ENCODE assay signal across 9 cellular contexts in genomic region chrX:25968920-25969319, GRCh38.
A peak's percentile ranks its signal among the peaks of the same experiment; 100 is the strongest.
DNase-seq lines count a peak whose midpoint lies in the region; ATAC-seq and TF ChIP-seq lines count a peak whose summit lies in the region.
"Had no signal": no experiment of that assay in that cellular context is flagged by ENCODE, and none has a peak within 500 bp of the region (broad histone marks: within the 10 kb centered on the region; RNA-seq: fewer than 3 reads in every experiment).

No MANE protein-coding gene starts in this region.

- no peaks in the 10 kb centered on the region for H3K27me3 Mint-ChIP-seq in MCF 10A (ENCODE audit: insufficient read depth, unreplicated experiment)

- intact Hi-C loops in MCF 10A (cut with micrococcal nuclease): loop anchor here (1.0 to 10.0 kb wide), 3 partner anchors 114 to 447 kb away; no protein-coding TSS in a partner anchor
- intact Hi-C loops in breast epithelium (cut with DNase I; ENCODE audit: low total_unique reads): no loop called here
- intact Hi-C loops in body of pancreas (cut with DNase I): no loop called here
- intact Hi-C loops in left lung (cut with DNase I): no loop called here

- H3K9me3 ChIP-seq in breast epithelium: peaks cover 0 to 5% of the 10 kb centered on the region in 2 donors
- no peaks in the 10 kb centered on the region for H3K9me3 ChIP-seq in body of pancreas
- H3K9me3 ChIP-seq in upper lobe of left lung: no peaks in the 10 kb centered on the region
- H3K9me3 ChIP-seq in left lung: no peaks in the 10 kb centered on the region

- H3K4me3 Mint-ChIP-seq in MCF 10A (ENCODE audit: unreplicated experiment): no peak overlapping the region

- 33 to 35% methylated on average over 4 to 10 of the region's 12 CpGs for WGBS in body of pancreas, 2 donors
- 27 to 47% methylated on average over 3 to 12 of the region's 12 CpGs for WGBS in upper lobe of left lung, 2 donors

- H3K4me3 ChIP-seq in breast epithelium: no peak overlapping the region
- H3K4me3 ChIP-seq in NB4 (ENCODE audit: low read depth, low read length): no peak overlapping the region
- H3K4me3 ChIP-seq in body of pancreas: no peak overlapping the region
- H3K4me3 ChIP-seq in upper lobe of left lung: no peak overlapping the region
- H3K4me3 ChIP-seq in left lung: no peak overlapping the region

- CTCF ChIA-PET in MCF 10A (lab: Yijun Ruan, JAX): interaction anchor here (0.6 to 1.3 kb wide), 5 partner anchors 9 to 765 kb away, joined by 3 to 5 read pairs (median 4); no protein-coding TSS in a partner anchor

- H3K4me1 ChIP-seq in breast epithelium (no peaks in the 10 kb centered on the region), body of pancreas (no peaks in the 10 kb centered on the region), upper lobe of left lung (no peaks in the 10 kb centered on the region), left lung (no peaks in the 10 kb centered on the region)

- no peak overlapping the region for H3K27ac Mint-ChIP-seq in MCF 10A (ENCODE audit: low read depth, unreplicated experiment)

- peaks cover 4% of the 10 kb centered on the region for H3K36me3 Mint-ChIP-seq in MCF 10A (ENCODE audit: insufficient read depth, unreplicated experiment)

- H3K9me3 Mint-ChIP-seq in MCF 10A (ENCODE audit: unreplicated experiment): peaks cover 16% of the 10 kb centered on the region

- H3K27me3 ChIP-seq in breast epithelium (peaks cover 0 to 9% of the 10 kb centered on the region in 2 donors), body of pancreas (no peaks in the 10 kb centered on the region), upper lobe of left lung (no peaks in the 10 kb centered on the region), left lung (no peaks in the 10 kb centered on the region)

- no TSS peak for BruUV-seq in MCF 10A (replicated peaks; lab: Mats Ljungman, UMichigan)

- no peak for TF ChIP-seq EP300 in upper lobe of left lung (IDR thresholded peaks at IDR 0.05)

- H3K27ac ChIP-seq in breast epithelium (no peak overlapping the region), body of pancreas (no peak overlapping the region), upper lobe of left lung (no peak overlapping the region), left lung (no peak overlapping the region)
- H3K27ac ChIP-seq: epithelial cell of prostate had no signal

- TF ChIP-seq POLR2A in breast epithelium (IDR thresholded peaks at IDR 0.05) (no peak), NB4 (IDR thresholded peaks at IDR 0.05; ENCODE audit: extremely low read depth, insufficient read length) (no peak), body of pancreas (IDR thresholded peaks at IDR 0.05) (no peak), upper lobe of left lung (IDR thresholded peaks at IDR 0.05) (no peak)

- H3K4me1 Mint-ChIP-seq in MCF 10A (ENCODE audit: insufficient read depth, unreplicated experiment): no peaks in the 10 kb centered on the region

- H3K36me3 ChIP-seq in breast epithelium (no peaks in the 10 kb centered on the region), body of pancreas (replicated peaks in 1 of 2; ENCODE audit: insufficient read depth in 1 of 2, low read depth in 2 of 2) (no peaks in the 10 kb centered on the region), upper lobe of left lung (no peaks in the 10 kb centered on the region), left lung (no peaks in the 10 kb centered on the region)

- POLR2A ChIA-PET in MCF 10A (lab: Yijun Ruan, JAX): no interaction called here

- peak; percentile 35 for DNase-seq in MCF 10A (ENCODE audit: unreplicated experiment)
- DNase-seq in breast epithelium (ENCODE audit: low spot score in 2 of 2): no peak
- peak; percentile 41 for DNase-seq in NB4 (ENCODE audit: low read depth)
- DNase-seq in body of pancreas: peak; percentile 39 to 55 (median 53)
- peak; percentile 4 for DNase-seq in renal cortical epithelial cell (ENCODE audit: low read depth)
- DNase-seq in upper lobe of left lung: no peak
- DNase-seq in left lung: no peak
- no peak for DNase-seq in putamen (ENCODE audit: low spot score)

- peak; percentile 39 for TF ChIP-seq CTCF in MCF 10A (IDR thresholded peaks at IDR 0.05; ENCODE audit: unreplicated experiment)
- TF ChIP-seq CTCF in breast epithelium (IDR thresholded peaks at IDR 0.05): no peak
- TF ChIP-seq CTCF in NB4 (IDR thresholded peaks at IDR 0.05; ENCODE audit: low read depth, low read length): peak; percentile 47
- peak; percentile 18 to 63 (median 52) for TF ChIP-seq CTCF in body of pancreas (IDR thresholded peaks at IDR 0.05)
- TF ChIP-seq CTCF in upper lobe of left lung (IDR thresholded peaks at IDR 0.05): no peak
- no peak for TF ChIP-seq CTCF in left lung (IDR thresholded peaks at IDR 0.05)

- ATAC-seq in body of pancreas (peak; percentile 38), upper lobe of left lung (ENCODE audit: low FRiP score in 2 of 2) (no peak), left lung (no peak)

Comparison
In these comparisons a context has a peak if more than half of its experiments do, and no peak if none do; other contexts are left out.
1. DNase-seq: peak in MCF 10A (single experiment), NB4 (single experiment), body of pancreas (4 of 4) and renal cortical epithelial cell (single experiment); none in breast epithelium (0 of 2), upper lobe of left lung (0 of 2), left lung (0 of 2) and putamen (single experiment).
2. CTCF ChIP-seq: peak in MCF 10A (single experiment), NB4 (single experiment) and body of pancreas (7 of 7); none in breast epithelium (0 of 3), upper lobe of left lung (0 of 6) and left lung (0 of 2).